1 cellular context compared by ENCODE assay signal in genomic region chr17:35259001-35259400, GRCh38.
TF ChIP-seq lines count a peak whose summit lies in the region.

No MANE protein-coding gene starts in this region.

TF ChIP-seq in A549, 52 proteins besides CTCF, POLR2A, EP300 and RAD21 (continued from another document):
- TF ChIP-seq, protein P1, sequence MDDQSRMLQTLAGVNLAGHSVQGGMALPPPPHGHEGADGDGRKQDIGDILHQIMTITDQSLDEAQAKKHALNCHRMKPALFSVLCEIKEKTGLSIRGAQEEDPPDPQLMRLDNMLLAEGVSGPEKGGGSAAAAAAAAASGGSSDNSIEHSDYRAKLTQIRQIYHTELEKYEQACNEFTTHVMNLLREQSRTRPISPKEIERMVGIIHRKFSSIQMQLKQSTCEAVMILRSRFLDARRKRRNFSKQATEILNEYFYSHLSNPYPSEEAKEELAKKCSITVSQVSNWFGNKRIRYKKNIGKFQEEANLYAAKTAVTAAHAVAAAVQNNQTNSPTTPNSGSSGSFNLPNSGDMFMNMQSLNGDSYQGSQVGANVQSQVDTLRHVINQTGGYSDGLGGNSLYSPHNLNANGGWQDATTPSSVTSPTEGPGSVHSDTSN (IDR thresholded peaks at IDR 0.05) = no peak
